Comparison of ENCODE assay signal across 8 cellular contexts in the genomic region with DNA sequence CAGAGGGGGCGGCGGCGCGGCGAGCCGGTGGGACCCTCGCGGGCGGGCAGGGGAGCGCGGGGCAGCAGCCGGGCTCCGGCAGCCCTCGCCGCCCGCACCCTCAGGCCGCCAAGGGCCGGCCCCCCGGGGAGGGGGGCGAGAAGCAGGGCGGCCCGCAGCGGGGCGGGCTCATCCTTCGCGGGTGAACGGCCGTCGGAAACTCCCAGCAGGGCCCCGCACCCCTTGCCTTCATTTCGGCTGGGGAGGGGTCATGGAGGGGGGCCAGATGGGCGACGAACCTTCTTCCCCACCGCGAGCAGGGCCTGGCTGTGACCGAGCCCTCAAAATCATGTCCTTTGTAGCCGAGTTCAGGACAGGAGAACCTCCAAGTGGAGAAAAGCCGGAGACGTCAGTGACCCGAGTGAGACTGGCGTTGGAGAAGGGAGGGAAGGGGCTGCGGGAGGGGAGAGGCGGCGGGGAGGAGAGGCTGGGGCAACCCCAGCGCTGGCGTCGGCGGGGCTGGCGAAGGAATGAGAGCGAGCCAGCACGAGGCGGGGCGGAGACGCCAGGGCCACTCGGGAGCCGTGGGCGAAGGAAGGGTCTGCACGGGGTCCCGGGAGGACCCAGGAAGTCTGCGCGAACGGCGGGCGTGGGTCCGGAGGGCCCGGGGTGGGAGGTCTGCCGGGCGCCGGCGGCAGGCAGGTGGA. TPM values are rescaled to one million over a fixed set of nuclear protein-coding genes. Genes with fewer than 3 reads are reported as not detected.
DNase-seq lines count a peak whose midpoint lies in the region; ATAC-seq and TF ChIP-seq lines count a peak whose summit lies in the region.

No MANE protein-coding gene starts in this region.

- H3K9me3 ChIP-seq in right lobe of liver (no peaks in the 10 kb centered on the region), uterus (no peaks in the 10 kb centered on the region)

- no peak for TF ChIP-seq CTCF in GM06990 (IDR thresholded peaks at IDR 0.05; ENCODE audit: insufficient read depth, low read length, poor library complexity, severe bottlenecking)
- no peak for TF ChIP-seq CTCF in astrocyte of the spinal cord (IDR thresholded peaks at IDR 0.05; ENCODE audit: low read depth, low read length)
- no peak for TF ChIP-seq CTCF in right lobe of liver (IDR thresholded peaks at IDR 0.05)
- no peak for TF ChIP-seq CTCF in uterus (IDR thresholded peaks at IDR 0.05)

- peaks cover 5% of the 10 kb centered on the region for H3K27me3 ChIP-seq in GM06990 (replicated peaks; ENCODE audit: control insufficient read depth, insufficient read depth, low read length)
- H3K27me3 ChIP-seq in right lobe of liver, result peaks cover 21 to 66% of the 10 kb centered on the region in 2 donors
- H3K27me3 ChIP-seq in uterus, result peaks cover 47 to 61% of the 10 kb centered on the region in 2 donors

- H3K36me3 ChIP-seq in GM06990 (ENCODE audit: control insufficient read depth, insufficient read depth, low read length) (no peaks in the 10 kb centered on the region), right lobe of liver (no peaks in the 10 kb centered on the region), uterus (no peaks in the 10 kb centered on the region)

- no peak for TF ChIP-seq POLR2A in right lobe of liver (IDR thresholded peaks at IDR 0.05)
- no peak for TF ChIP-seq POLR2A in uterus (IDR thresholded peaks at IDR 0.05)
- TF ChIP-seq POLR2A in erythroblast (IDR thresholded peaks at IDR 0.05; ENCODE audit: low read length), result no peak

- ATAC-seq in right lobe of liver (no peak), GM18511 (IDR thresholded peaks at IDR 0.05; ENCODE audit: unreplicated experiment) (no peak)

- 0% methylated on average over 10 of the region's 70 CpGs for WGBS in right lobe of liver (ENCODE audit: insufficient coverage, low coverage, low lambda C conversion rate, missing lambda C conversion rate)

- DNase-seq in GM06990 (ENCODE audit: extremely low read depth, insufficient read length) (no peak), astrocyte of the spinal cord (ENCODE audit: low read depth, low spot score) (peak; percentile 20), right lobe of liver (peak in 1 of 3 donors; percentile 50), uterus (no peak), NCI-H2081 treated with DMSO at 0.1 percent for 48 hours (lab: John Stamatoyannopoulos, UW) (no peak), erythroblast (lab: John Stamatoyannopoulos, UW) (no peak)
- no peak for DNase-seq in Jurkat, Clone E6-1 (ENCODE audit: low read depth, low spot score)

- H3K4me3 ChIP-seq in GM06990 (replicated peaks; ENCODE audit: low read depth, low read length) (peak overlapping the region; percentile 60), astrocyte of the spinal cord (ENCODE audit: low read depth, low read length) (peak overlapping the region; percentile 31), right lobe of liver (peak overlapping the region in 2 of 3 donors; percentile 18 to 59), uterus (peak overlapping the region; percentile 16 to 67)
- peak overlapping the region; percentile 18 for H3K4me3 ChIP-seq in Jurkat, Clone E6-1 (ENCODE audit: low read length)

- H3K4me1 ChIP-seq in right lobe of liver (peaks cover 0 to 34% (median 16%) of the 10 kb centered on the region in 4 donors), uterus (peaks cover 0 to 17% of the 10 kb centered on the region in 2 donors)

- H3K27ac ChIP-seq in right lobe of liver (no peak overlapping the region), uterus (peak overlapping the region; percentile 68 to 89)

- in situ Hi-C loops in astrocyte of the spinal cord (cut with HindIII; ENCODE audit: low sequenced_read_pairs), result no loop called here

- intact Hi-C loops in right lobe of liver (cut with DNase I) (loop anchor here (5.0 to 10.0 kb wide), 5 partner anchors 496 to 1026 kb away; no protein-coding TSS in a partner anchor), uterus (cut with DNase I; ENCODE audit: low total_unique reads) (loop anchor here (5.0 kb wide), 1 partner anchor 743 kb away; no protein-coding TSS in a partner anchor)

RNA-seq across cellular contexts. Expression of gene FOXC1, which starts 0.6 kb away (rescaled TPM):
- 2.2 TPM for polyA plus RNA-seq in Jurkat, Clone E6-1 (2012; ENCODE audit: insufficient read depth, insufficient read length)
- total RNA-seq in right lobe of liver (under 1 TPM; 0.24 to 0.87 (median 0.50) TPM), uterus (10 to 100 TPM in 1 of 4 donors, 1 to 10 TPM in 3; 1.8 to 15.2 (median 5.1) TPM)

Comparison
In these comparisons a context has a peak if more than half of its experiments do, and no peak if none do; other contexts are left out.
1. H3K27ac ChIP-seq: peak in uterus (2 of 2); none in right lobe of liver (0 of 3).
2. Peak in every context shown above with its lines, with median percentiles within 50 percentile points of each other: H3K4me3 ChIP-seq.